ENCODE assay signal across 24 cellular contexts in genomic region chr12:90868626-90869025, GRCh38.
"Had no signal": no experiment of that assay in that cellular context is flagged by ENCODE, and none has a peak within 500 bp of the region (broad histone marks: within the 10 kb centered on the region; RNA-seq: fewer than 3 reads in every experiment).

No MANE protein-coding gene starts in this region.

- H3K36me3 ChIP-seq: colonic mucosa, esophagus muscularis mucosa, esophagus squamous epithelium, gastrocnemius medialis, gastroesophageal sphincter, heart left ventricle, heart right ventricle had no signal

- H3K27me3 ChIP-seq: colonic mucosa, dorsolateral prefrontal cortex, esophagus muscularis mucosa, esophagus squamous epithelium, foreskin keratinocyte, gastrocnemius medialis, gastroesophageal sphincter, heart left ventricle, heart right ventricle had no signal

- H3K9me3 ChIP-seq: colonic mucosa, esophagus muscularis mucosa, esophagus squamous epithelium, gastrocnemius medialis, gastroesophageal sphincter, heart left ventricle, heart right ventricle had no signal

- ATAC-seq: effector memory CD8-positive, alpha-beta T cell; esophagus mucosa; foreskin keratinocyte; gastrocnemius medialis; gastroesophageal sphincter; heart right ventricle had no signal

- H3K4me3 ChIP-seq: colonic mucosa, coronary artery, dorsolateral prefrontal cortex, esophagus muscularis mucosa, esophagus squamous epithelium, gastrocnemius medialis, gastroesophageal sphincter, heart left ventricle, heart right ventricle had no signal

- H3K4me1 ChIP-seq: colonic mucosa, esophagus muscularis mucosa, esophagus squamous epithelium, gastrocnemius medialis, gastroesophageal sphincter, heart left ventricle, heart right ventricle had no signal

- H3K27ac ChIP-seq: colonic mucosa, coronary artery, dorsolateral prefrontal cortex, epithelial cell of prostate, esophagus muscularis mucosa, esophagus squamous epithelium, foreskin keratinocyte, gastrocnemius medialis, gastroesophageal sphincter, heart left ventricle, heart right ventricle had no signal

- DNase-seq: colonic mucosa; cortex of kidney; dermis blood vessel endothelial cell; dorsolateral prefrontal cortex; effector CD4-positive, alpha-beta T cell; effector CD8-positive, alpha-beta T cell; effector memory CD4-positive, alpha-beta T cell; effector memory CD8-positive, alpha-beta T cell; endodermal cell; erythroblast; esophagus squamous epithelium; foreskin fibroblast; foreskin melanocyte; gastrocnemius medialis; glutamatergic neuron; head of caudate nucleus; heart left ventricle; heart right ventricle had no signal
